ENCODE assay signal across 8 cellular contexts in the genomic region with DNA sequence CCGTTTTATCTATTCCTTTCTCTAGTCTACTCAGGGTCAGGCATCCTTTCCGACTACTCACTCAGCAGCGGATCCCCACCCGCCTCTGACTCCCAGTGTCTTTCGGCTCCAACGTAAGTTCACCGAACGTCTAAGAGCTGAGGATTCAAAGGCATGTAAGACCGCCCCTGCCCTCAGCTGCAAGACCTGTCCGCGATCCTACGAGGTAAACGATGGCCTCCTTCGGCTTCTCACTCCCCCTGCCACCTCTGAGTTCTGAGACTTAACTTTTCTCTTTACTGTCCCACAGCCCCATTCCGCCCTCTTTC. TPM values are rescaled to one million over a fixed set of nuclear protein-coding genes. Genes with fewer than 3 reads are reported as not detected.
A peak's percentile ranks its signal among the peaks of the same experiment; 100 is the strongest.
DNase-seq lines count a peak whose midpoint lies in the region; ATAC-seq and TF ChIP-seq lines count a peak whose summit lies in the region.

No MANE protein-coding gene starts in this region.

- H3K4me3 Mint-ChIP-seq in activated CD4-positive, alpha-beta T cell treated with anti-CD3 and anti-CD28 coated beads, Interleukin-2, amount 10 ng/mL, durations not matched to agents 7 days and 5 days: peak overlapping the region; percentile 95

- H3K4me1 ChIP-seq in KMS-11 (ENCODE audit: low read depth, poor library complexity, severe bottlenecking) (peaks cover 54% of the 10 kb centered on the region), neuron (ENCODE audit: insufficient read depth, low read length) (peaks cover 14% of the 10 kb centered on the region)

- H3K27ac Mint-ChIP-seq in activated CD4-positive, alpha-beta T cell treated with anti-CD3 and anti-CD28 coated beads, Interleukin-2, amount 10 ng/mL, durations not matched to agents 7 days and 5 days: peak overlapping the region; percentile 92

- peaks cover 55% of the 10 kb centered on the region for H3K36me3 Mint-ChIP-seq in activated CD4-positive, alpha-beta T cell treated with anti-CD3 and anti-CD28 coated beads, Interleukin-2, amount 10 ng/mL, durations not matched to agents 7 days and 5 days (ENCODE audit: low read depth)

- H3K79me2 ChIP-seq in KMS-11 (ENCODE audit: insufficient read depth, low read depth): peaks cover 52% of the 10 kb centered on the region

- H3K9me3 ChIP-seq in neuron (ENCODE audit: low read length): no peaks in the 10 kb centered on the region

- no peaks in the 10 kb centered on the region for H4K20me1 ChIP-seq in KMS-11 (ENCODE audit: insufficient read depth)

- ATAC-seq in HG02610 (IDR thresholded peaks at IDR 0.05; ENCODE audit: unreplicated experiment) (no peak), HG03521 (IDR thresholded peaks at IDR 0.05; ENCODE audit: unreplicated experiment) (no peak)

- peak overlapping the region; percentile 94 for H3K4me2 ChIP-seq in KMS-11

- H3K27ac ChIP-seq in KMS-11 (peak overlapping the region; percentile 59), dorsolateral prefrontal cortex (peak overlapping the region in 58 of 59 donors; percentile 66 to 98 (median 93))

- no peak overlapping the region for H2AFZ ChIP-seq in KMS-11 (ENCODE audit: low read depth)
- H2AFZ ChIP-seq in neuron (ENCODE audit: low read depth, low read length): peak overlapping the region; percentile 83

- H3K4me3 ChIP-seq in KMS-11 (IDR thresholded peaks at IDR 0.05; ENCODE audit: insufficient read depth, low read depth, low read length) (no peak overlapping the region), dorsolateral prefrontal cortex (peak overlapping the region; percentile 71 to 100 (median 93)), neuron (ENCODE audit: low read length) (peak overlapping the region; percentile 99)

- H3K27me3 Mint-ChIP-seq in activated CD4-positive, alpha-beta T cell treated with anti-CD3 and anti-CD28 coated beads, Interleukin-2, amount 10 ng/mL, durations not matched to agents 7 days and 5 days: no peaks in the 10 kb centered on the region

- H3K36me3 ChIP-seq in KMS-11 (ENCODE audit: insufficient read depth) (peaks cover 4% of the 10 kb centered on the region; the same call in 1 of the 2 replicates), neuron (ENCODE audit: insufficient read depth, low read length) (peaks cover 32% of the 10 kb centered on the region)

- H3K9ac ChIP-seq in KMS-11: peak overlapping the region; percentile 67; the same call in 1 of the 2 replicates

- CTCF ChIA-PET in activated CD4-positive, alpha-beta T cell treated with anti-CD3 and anti-CD28 coated beads, Interleukin-2, amount 10 ng/mL, durations not matched to agents 7 days and 5 days (lab: Charles Lee): interaction anchor here (0.8 to 2.7 kb wide), 15 partner anchors 8 to 94 kb away, joined by 3 to 26 read pairs (median 5); partner anchors contain the start of genes RNF43 and TSPOAP1

- peaks cover 64% of the 10 kb centered on the region for H3K4me1 Mint-ChIP-seq in activated CD4-positive, alpha-beta T cell treated with anti-CD3 and anti-CD28 coated beads, Interleukin-2, amount 10 ng/mL, durations not matched to agents 7 days and 5 days

- POLR2A ChIA-PET in activated CD4-positive, alpha-beta T cell treated with anti-CD3 and anti-CD28 coated beads, Interleukin-2, amount 10 ng/mL, durations not matched to agents 7 days and 5 days (lab: Charles Lee): interaction anchor here (0.9 to 3.8 kb wide), 11 partner anchors 8 to 1435 kb away, joined by 3 to 66 read pairs (median 16); partner anchors contain the start of gene RNF43

- no peaks in the 10 kb centered on the region for H3K9me3 Mint-ChIP-seq in activated CD4-positive, alpha-beta T cell treated with anti-CD3 and anti-CD28 coated beads, Interleukin-2, amount 10 ng/mL, durations not matched to agents 7 days and 5 days

- H3K27me3 ChIP-seq in KMS-11 (ENCODE audit: insufficient read depth, low read depth) (no peaks in the 10 kb centered on the region), dorsolateral prefrontal cortex (no peaks in the 10 kb centered on the region), neuron (ENCODE audit: insufficient read depth, low read length) (no peaks in the 10 kb centered on the region)

- no peak for DNase-seq in activated CD4-positive, alpha-beta T cell treated with anti-CD3 and anti-CD28 coated beads, Interleukin-2, amount 10 ng/mL, durations not matched to agents 7 days and 5 days
- DNase-seq in activated CD4-positive, alpha-beta T cell treated with anti-CD3 and anti-CD28 coated beads, Interleukin-2, amount 50 U/mL, for 4 hours: no peak
- no peak for DNase-seq in dorsolateral prefrontal cortex
- DNase-seq in retina: no peak

- TF ChIP-seq CTCF in KMS-11 (conservative IDR thresholded peaks at IDR 0.05; ENCODE audit: low read depth, low read length) (no peak), dorsolateral prefrontal cortex (IDR thresholded peaks at IDR 0.05 in 54 of 56, conservative IDR thresholded peaks at IDR 0.05 in 2 of 56; ENCODE audit: low read depth in 1 of 56, partially characterized antibody in 56 of 56) (no peak)

- intact Hi-C loops in dorsolateral prefrontal cortex (cut with DNase I): loop anchor here (2.0 to 10.0 kb wide), 5 partner anchors 133 to 497 kb away; partner anchors contain the start of genes DYNLL2 (in 1 of the 2), MKS1 (in 1 of the 2), MRPS23 (in 1 of the 2) and MTMR4 (in 1 of the 2)

RNA-seq across cellular contexts. Expression of gene SUPT4H1, which starts 0.3 kb away (rescaled TPM):
- 10 to 100 TPM; 66.1 to 69.0 TPM for total RNA-seq in activated CD4-positive, alpha-beta T cell treated with anti-CD3 and anti-CD28 coated beads, Interleukin-2, amount 10 ng/mL, durations not matched to agents 7 days and 5 days
- 10 to 100 TPM; 34.1 to 73.3 (median 52.1) TPM for total RNA-seq in dorsolateral prefrontal cortex

RNA-seq across cellular contexts. Expression of gene TSPOAP1, which starts 23.1 kb away (rescaled TPM):
- 10 to 100 TPM; 44.1 to 57.5 TPM for total RNA-seq in activated CD4-positive, alpha-beta T cell treated with anti-CD3 and anti-CD28 coated beads, Interleukin-2, amount 10 ng/mL, durations not matched to agents 7 days and 5 days
- total RNA-seq in dorsolateral prefrontal cortex: 100 to 1,000 TPM in 109 of 120 experiments, 10 to 100 TPM in 11; 44.2 to 218 (median 128) TPM
